ENCODE assay signal across 14 cellular contexts in the genomic region with DNA sequence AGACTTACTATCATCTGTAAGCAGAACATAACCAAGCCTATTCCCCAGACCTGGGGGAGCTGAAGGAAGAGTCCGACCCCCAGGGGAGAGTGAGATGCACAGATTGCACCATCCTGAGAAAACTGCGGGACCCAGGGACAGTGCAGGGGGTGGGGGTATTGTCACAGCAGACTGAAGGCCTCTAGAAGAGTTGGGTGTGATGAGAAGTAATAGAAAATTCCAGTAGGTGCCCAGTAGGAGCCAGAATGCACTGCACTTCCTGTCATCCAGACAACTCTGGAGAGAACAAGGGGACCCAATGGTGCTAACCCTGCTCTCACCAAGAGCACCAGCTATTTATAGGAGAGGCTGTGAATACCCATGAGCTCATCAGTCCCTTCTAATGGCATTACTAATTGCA.
DNase-seq lines count a peak whose midpoint lies in the region; ATAC-seq and TF ChIP-seq lines count a peak whose summit lies in the region.
"Had no signal": no experiment of that assay in that cellular context is flagged by ENCODE, and none has a peak within 500 bp of the region (broad histone marks: within the 10 kb centered on the region; RNA-seq: fewer than 3 reads in every experiment).

No MANE protein-coding gene starts in this region.

- H3K36me3 Mint-ChIP-seq in H9 (ENCODE audit: insufficient read depth in 1 of 3, low read depth in 3 of 3): no peaks in the 10 kb centered on the region

- H2AK5ac ChIP-seq in H9 (ENCODE audit: insufficient read length, low read length): no peak overlapping the region

- TF ChIP-seq EP300 in esophagus muscularis mucosa (IDR thresholded peaks at IDR 0.05): no peak

- H3K4me3 Mint-ChIP-seq in H9: no peak overlapping the region
- H3K4me3 Mint-ChIP-seq: CD4-positive, alpha-beta memory T cell had no signal

- no peaks in the 10 kb centered on the region for H3K4me1 ChIP-seq in H9 (ENCODE audit: insufficient read depth, low read length)
- no peaks in the 10 kb centered on the region for H3K4me1 ChIP-seq in esophagus muscularis mucosa
- no peaks in the 10 kb centered on the region for H3K4me1 ChIP-seq in uterus

- no peak overlapping the region for H3K27ac Mint-ChIP-seq in H9
- H3K27ac Mint-ChIP-seq: CD4-positive, alpha-beta memory T cell had no signal

- H3K79me1 ChIP-seq in H9 (ENCODE audit: insufficient read depth, low read depth, low read length, poor library complexity, severe bottlenecking): no peaks in the 10 kb centered on the region

- H3K23ac ChIP-seq in H9 (ENCODE audit: insufficient read length, low read depth, low read length): no peak overlapping the region

- H3K36me3 ChIP-seq in esophagus muscularis mucosa (no peaks in the 10 kb centered on the region), uterus (no peaks in the 10 kb centered on the region)

- no peaks in the 10 kb centered on the region for H4K20me1 ChIP-seq in H9 (ENCODE audit: control insufficient read depth, insufficient read depth, insufficient read length)

- no peak overlapping the region for H2BK120ac ChIP-seq in H9 (ENCODE audit: low read depth, low read length, poor library complexity, severe bottlenecking)

- H3K23me2 ChIP-seq in H9 (ENCODE audit: insufficient read length, low read depth, low read length, poor library complexity, severe bottlenecking): no peaks in the 10 kb centered on the region

- H3K9ac ChIP-seq in H9 (ENCODE audit: extremely low read depth, insufficient read length, low read length): no peak overlapping the region

- no CpG with 5 or more reads among the region's 2 CpGs for WGBS in H9 (ENCODE audit: extremely low coverage, insufficient read length, low lambda C conversion rate)
- WGBS in esophagus muscularis mucosa: 92% methylated on average over 2 of the region's 2 CpGs

- no peak overlapping the region for H2BK15ac ChIP-seq in H9 (ENCODE audit: low read depth, low read length)

- DNase-seq in H9: peak; percentile 7
- DNase-seq in esophagus muscularis mucosa (ENCODE audit: extremely low spot score): peak; percentile 74
- peak; percentile 26 for DNase-seq in mesenteric fat pad (ENCODE audit: low spot score)
- no peak for DNase-seq in GM13977 (ENCODE audit: low spot score)
- no peak for DNase-seq in uterus
- DNase-seq: C1 segment of cervical spinal cord; Calu3; CD4-positive, alpha-beta memory T cell; COR-L47; DMS153; DND-41; GOT3; HCEC 1CT had no signal

- no peak overlapping the region for H3K4me2 ChIP-seq in H9 (ENCODE audit: insufficient read depth, insufficient read length, low read length)

- H3K56ac ChIP-seq in H9 (ENCODE audit: insufficient read length, low read depth, low read length): no peak overlapping the region

- H4K5ac ChIP-seq in H9 (ENCODE audit: insufficient read length, low read depth, low read length): no peak overlapping the region

- no peak overlapping the region for H3K18ac ChIP-seq in H9 (ENCODE audit: insufficient read length, low read depth, low read length)

- intact Hi-C loops in esophagus muscularis mucosa (cut with DNase I): no loop called here
- intact Hi-C loops in uterus (cut with DNase I; ENCODE audit: low total_unique reads): no loop called here

- H3K79me2 ChIP-seq in H9 (ENCODE audit: insufficient read depth, low read length): no peaks in the 10 kb centered on the region

- in situ Hi-C loops in GM13977 (cut with MboI; ENCODE audit: low pct_unique_long_range_greater_than_20kb, low sequenced_read_pairs, unreplicated experiment): no loop called here

- no peaks in the 10 kb centered on the region for H3K27me3 ChIP-seq in H9 (ENCODE audit: insufficient read depth, low read length)
- peaks cover 0 to 4% (median 0%) of the 10 kb centered on the region in 4 donors for H3K27me3 ChIP-seq in esophagus muscularis mucosa
- H3K27me3 ChIP-seq in uterus: no peaks in the 10 kb centered on the region

- H3T11ph ChIP-seq in H9 (ENCODE audit: low read length): no peak overlapping the region

- no peak overlapping the region for H2AFZ ChIP-seq in H9 (ENCODE audit: low read length)

- no peak overlapping the region for H2BK20ac ChIP-seq in H9 (ENCODE audit: low read depth, low read length, poor library complexity, severe bottlenecking)

- H3K9me3 Mint-ChIP-seq in H9: peaks cover 0 to 18% of the 10 kb centered on the region in 2 experiments

- no peak overlapping the region for H2BK12ac ChIP-seq in H9 (ENCODE audit: insufficient read length, low read depth, low read length)

- TF ChIP-seq CTCF in H9 (conservative IDR thresholded peaks at IDR 0.05): no peak
- no peak for TF ChIP-seq CTCF in esophagus muscularis mucosa (IDR thresholded peaks at IDR 0.05)
- no peak for TF ChIP-seq CTCF in GM13977 (IDR thresholded peaks at IDR 0.05; ENCODE audit: extremely low read depth, insufficient read depth, missing control alignments)
- TF ChIP-seq CTCF in uterus (IDR thresholded peaks at IDR 0.05): no peak

- TF ChIP-seq POLR2A in esophagus muscularis mucosa (IDR thresholded peaks at IDR 0.05; ENCODE audit: low read depth) (no peak), uterus (IDR thresholded peaks at IDR 0.05) (no peak)

- H3K14ac ChIP-seq in H9 (ENCODE audit: insufficient read depth, low read length): no peak overlapping the region

- ATAC-seq in GM18907 (IDR thresholded peaks at IDR 0.05; ENCODE audit: unreplicated experiment): no peak

- H3K9me3 ChIP-seq in H9 (ENCODE audit: control insufficient read depth, low read depth, low read length) (no peaks in the 10 kb centered on the region), esophagus muscularis mucosa (peaks cover 0 to 31% (median 16%) of the 10 kb centered on the region in 4 donors), uterus (no peaks in the 10 kb centered on the region)

- H3K27ac ChIP-seq in H9 (ENCODE audit: insufficient read length, low read depth, low read length): no peak overlapping the region
- no peak overlapping the region for H3K27ac ChIP-seq in esophagus muscularis mucosa (replicated peaks in 1 of 4)
- H3K27ac ChIP-seq in uterus: no peak overlapping the region

- no peak overlapping the region for H4K8ac ChIP-seq in H9 (replicated peaks; ENCODE audit: insufficient read length, low read depth, low read length)

- H3K4me3 ChIP-seq in esophagus muscularis mucosa (no peak overlapping the region), uterus (no peak overlapping the region)

- no peaks in the 10 kb centered on the region for H3K4me1 Mint-ChIP-seq in H9

- H2BK5ac ChIP-seq in H9 (ENCODE audit: insufficient read length, low read length): no peak overlapping the region

- no peak overlapping the region for H4K91ac ChIP-seq in H9 (ENCODE audit: insufficient read length, low read depth, low read length)

- H3K27me3 Mint-ChIP-seq in H9 (ENCODE audit: low read depth): no peaks in the 10 kb centered on the region
- H3K27me3 Mint-ChIP-seq: CD4-positive, alpha-beta memory T cell had no signal

- H3K4ac ChIP-seq in H9 (ENCODE audit: low read depth, low read length): no peak overlapping the region

Comparison
In these comparisons a context has a peak if more than half of its experiments do, and no peak if none do; other contexts are left out.
1. DNase-seq: peak in H9 (single experiment), esophagus muscularis mucosa (single experiment) and mesenteric fat pad (single experiment); none in GM13977 (single experiment) and uterus (0 of 2).